22 cellular contexts compared by ENCODE assay signal in the genomic region with DNA sequence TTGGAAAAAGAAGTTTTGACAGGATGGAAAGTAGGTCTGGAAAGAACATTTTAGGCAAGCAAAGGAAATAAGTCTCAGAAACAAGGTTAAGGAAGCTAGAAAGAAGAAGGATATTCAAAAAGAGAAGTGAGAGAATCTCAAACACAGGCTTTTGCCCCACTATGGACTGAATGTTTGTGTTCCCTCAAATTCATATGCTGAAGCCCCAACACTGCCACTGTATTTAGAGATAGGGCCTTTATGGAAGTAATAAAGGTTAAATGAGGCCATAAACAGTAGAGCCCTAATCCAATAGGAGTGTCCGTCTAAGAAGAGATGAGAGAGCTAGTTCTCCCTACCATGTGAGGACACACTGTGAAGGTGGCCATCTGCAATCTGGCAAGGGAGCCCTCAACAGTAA. TPM values are rescaled to one million over a fixed set of nuclear protein-coding genes. Genes with fewer than 3 reads are reported as not detected.
DNase-seq lines count a peak whose midpoint lies in the region; ATAC-seq lines count a peak whose summit lies in the region.
"Had no signal": no experiment of that assay in that cellular context is flagged by ENCODE, and none has a peak within 500 bp of the region (broad histone marks: within the 10 kb centered on the region; RNA-seq: fewer than 3 reads in every experiment).

No MANE protein-coding gene starts in this region.

- intact Hi-C loops in Right ventricle myocardium superior (cut with DNase I), result no loop called here
- intact Hi-C loops in cardiac septum (cut with DNase I), result no loop called here

- H3K27ac Mint-ChIP-seq in activated CD8-positive, alpha-beta memory T cell treated with anti-CD3 and anti-CD28 coated beads, Interleukin-2, amount 10 ng/mL, durations not matched to agents 7 days and 5 days, result no peak overlapping the region
- H3K27ac Mint-ChIP-seq: GM23338, neural progenitor cell had no signal

- peaks cover 4% of the 10 kb centered on the region for H3K36me3 Mint-ChIP-seq in activated CD8-positive, alpha-beta memory T cell treated with anti-CD3 and anti-CD28 coated beads, Interleukin-2, amount 10 ng/mL, durations not matched to agents 7 days and 5 days

- H3K4me1 Mint-ChIP-seq in activated CD8-positive, alpha-beta memory T cell treated with anti-CD3 and anti-CD28 coated beads, Interleukin-2, amount 10 ng/mL, durations not matched to agents 7 days and 5 days, result no peaks in the 10 kb centered on the region
- H3K4me1 Mint-ChIP-seq: GM23338, neural progenitor cell, T-helper 17 cell had no signal

- ATAC-seq in Right ventricle myocardium superior (ENCODE audit: poor library complexity) (peak; percentile 29), GM21390 (IDR thresholded peaks at IDR 0.05; ENCODE audit: unreplicated experiment) (no peak)
- no peak for ATAC-seq in activated CD8-positive, alpha-beta memory T cell treated with anti-CD3 and anti-CD28 coated beads, Interleukin-2, amount 10 ng/mL, durations not matched to agents 7 days and 5 days
- ATAC-seq: GM23338, Panc1, T-helper 17 cell had no signal

- H3K27me3 Mint-ChIP-seq in activated CD8-positive, alpha-beta memory T cell treated with anti-CD3 and anti-CD28 coated beads, Interleukin-2, amount 10 ng/mL, durations not matched to agents 7 days and 5 days, result no peaks in the 10 kb centered on the region
- H3K27me3 Mint-ChIP-seq: T-helper 17 cell had no signal

- CTCF ChIA-PET in activated CD8-positive, alpha-beta memory T cell treated with anti-CD3 and anti-CD28 coated beads, Interleukin-2, amount 10 ng/mL, durations not matched to agents 7 days and 5 days (lab: Charles Lee), result no interaction called here

- no peaks in the 10 kb centered on the region for H3K9me3 Mint-ChIP-seq in activated CD8-positive, alpha-beta memory T cell treated with anti-CD3 and anti-CD28 coated beads, Interleukin-2, amount 10 ng/mL, durations not matched to agents 7 days and 5 days (ENCODE audit: low read depth)
- H3K9me3 Mint-ChIP-seq: GM23338, neural progenitor cell had no signal

- H3K4me3 Mint-ChIP-seq in activated CD8-positive, alpha-beta memory T cell treated with anti-CD3 and anti-CD28 coated beads, Interleukin-2, amount 10 ng/mL, durations not matched to agents 7 days and 5 days, result no peak overlapping the region
- H3K4me3 Mint-ChIP-seq: GM23338, neural progenitor cell, T-helper 17 cell had no signal

- DNase-seq in Right ventricle myocardium superior (no peak), cardiac septum (ENCODE audit: low spot score) (no peak), SKM-1 (lab: John Stamatoyannopoulos, UW; ENCODE audit: unreplicated experiment) (peak; percentile 20), medulla oblongata (ENCODE audit: extremely low spot score) (peak; percentile 35), HCEC 1CT (no peak), T-helper 9 cell (no peak)
- no peak for DNase-seq in activated CD8-positive, alpha-beta memory T cell treated with anti-CD3 and anti-CD28 coated beads, Interleukin-2, amount 10 ng/mL, durations not matched to agents 7 days and 5 days
- DNase-seq: activated gamma-delta T cell treated with Interleukin-2 at 50 U/mL for 16 hours; activated T-cell treated with anti-CD3 and anti-CD28 coated beads for 4 hours; amniotic stem cell; EL; head of caudate nucleus; NCI-H1105 treated with DMSO at 0.1 percent for 48 hours; NCI-H2081 treated with DMSO at 0.1 percent for 48 hours; stimulated activated CD4-positive, alpha-beta T cell treated with anti-CD3 and anti-CD28 coated beads, Interleukin-4, amount 100 ng/mL, for 1 hour; stimulated activated naive CD4-positive, alpha-beta T cell treated with Interleukin-2 at 50 U/mL for 16 hours; T-helper 17 cell; thyroid gland had no signal

RNA-seq across cellular contexts. Expression of a gene that starts 20.6 kb away (rescaled TPM):
- total RNA-seq in Right ventricle myocardium superior (759 TPM), cardiac septum (522 TPM)
- 100 to 1,000 TPM; 683 to 883 TPM for total RNA-seq in activated CD8-positive, alpha-beta memory T cell treated with anti-CD3 and anti-CD28 coated beads, Interleukin-2, amount 10 ng/mL, durations not matched to agents 7 days and 5 days

Comparison
In these comparisons a context has a peak if more than half of its experiments do, and no peak if none do; other contexts are left out.
1. DNase-seq: peak in SKM-1 (single experiment) and medulla oblongata (single experiment); none in Right ventricle myocardium superior (single experiment), cardiac septum (single experiment), HCEC 1CT (single experiment), activated CD8-positive, alpha-beta memory T cell treated with anti-CD3 and anti-CD28 coated beads, Interleukin-2, amount 10 ng/mL, durations not matched to agents 7 days and 5 days (single experiment) and T-helper 9 cell (single experiment).